In genomic region chr2:16058256-16058655, GRCh38 we compare ENCODE assay signal across 14 cellular contexts.
"Had no signal": no experiment of that assay in that cellular context is flagged by ENCODE, and none has a peak within 500 bp of the region (broad histone marks: within the 10 kb centered on the region; RNA-seq: fewer than 3 reads in every experiment).

No MANE protein-coding gene starts in this region.

- DNase-seq: activated CD4-positive, alpha-beta memory T cell treated with anti-CD3 and anti-CD28 coated beads, Interleukin-2, amount 10 ng/mL, durations not matched to agents 7 days and 5 days; activated CD4-positive, alpha-beta T cell treated with anti-CD3 and anti-CD28 coated beads for 36 hours; activated naive CD4-positive, alpha-beta T cell treated with anti-CD3 and anti-CD28 coated beads, Interleukin-2, amount 10 ng/mL, durations not matched to agents 7 days and 5 days; activated T-cell treated with anti-CD3 and anti-CD28 coated beads, Interleukin-2, amount 50 U/mL, for 24 hours; endodermal cell; mesenchymal stem cell; nucleus accumbens; stimulated activated CD4-positive, alpha-beta T cell treated with anti-CD3 and anti-CD28 coated beads, Interleukin-4, amount 100 ng/mL, for 4 hours; stimulated activated CD8-positive, alpha-beta memory T cell treated with anti-CD3 and anti-CD28 coated beads, Interleukin-4, amount 100 ng/mL, for 48 hours; stimulated activated naive CD8-positive, alpha-beta T cell treated with anti-CD3 and anti-CD28 coated beads, Interleukin-15, Interleukin-2, amounts not matched to agents 100 U/mL and 50 U/mL, for 24 hours; transverse colon had no signal

- H3K4me1 ChIP-seq: vagina had no signal

- H3K27me3 ChIP-seq: right atrium auricular region, transverse colon, vagina had no signal

- H3K9me3 ChIP-seq: vagina had no signal

- H3K27ac ChIP-seq: right atrium auricular region, skin epidermis, transverse colon, vagina had no signal

- H3K4me3 ChIP-seq: right atrium auricular region, skin epidermis, transverse colon, vagina had no signal

- H3K36me3 ChIP-seq: right atrium auricular region, transverse colon, vagina had no signal
